ENCODE assay signal across 27 cellular contexts in genomic region chr3:176816937-176817336, GRCh38.
DNase-seq lines count a peak whose midpoint lies in the region; TF ChIP-seq lines count a peak whose summit lies in the region.
"Had no signal": no experiment of that assay in that cellular context is flagged by ENCODE, and none has a peak within 500 bp of the region (broad histone marks: within the 10 kb centered on the region; RNA-seq: fewer than 3 reads in every experiment).

No MANE protein-coding gene starts in this region.

- no peak for TF ChIP-seq CTCF in testis (IDR thresholded peaks at IDR 0.05)

- no peaks in the 10 kb centered on the region for H3K9me3 ChIP-seq in testis
- H3K9me3 ChIP-seq: A549, BE2C, Caco-2 had no signal

- TF ChIP-seq POLR2A in testis (IDR thresholded peaks at IDR 0.05): no peak

- H3K27me3 ChIP-seq in testis: no peaks in the 10 kb centered on the region
- H3K27me3 ChIP-seq: BE2C; BLaER1; BLaER1 treated with 17β-estradiol and CSF1 and Interleukin-3, amounts not matched to agents 10 nM and 100 nM had no signal

- intact Hi-C loops in testis (cut with DNase I; ENCODE audit: low total_unique reads): no loop called here

- no peaks in the 10 kb centered on the region for H3K36me3 ChIP-seq in testis (ENCODE audit: low read depth, missing control alignments)
- H3K36me3 ChIP-seq: BE2C; BLaER1; BLaER1 treated with 17β-estradiol and CSF1 and Interleukin-3, amounts not matched to agents 10 nM and 100 nM had no signal

- WGBS in testis, 2 donors: 69 to 78% methylated on average over 18 of the region's 18 CpGs

- H3K4me1 ChIP-seq in testis: no peaks in the 10 kb centered on the region
- H3K4me1 ChIP-seq: A549; BLaER1; BLaER1 treated with 17β-estradiol and CSF1 and Interleukin-3, amounts not matched to agents 10 nM and 100 nM; Caco-2 had no signal

- H3K27ac ChIP-seq in testis: no peak overlapping the region
- H3K27ac ChIP-seq: 22Rv1; A549; BLaER1; BLaER1 treated with 17β-estradiol and CSF1 and Interleukin-3, amounts not matched to agents 10 nM and 100 nM; C4-2B had no signal

- DNase-seq in testis: peak; percentile 82
- DNase-seq in NK-92 treated with Interleukin-12 subunit alpha and Interleukin-12 subunit beta, amount 100 ng/mL, for 24 hours (lab: John Stamatoyannopoulos, UW): no peak
- DNase-seq: 8988T; ACHN; AML-193; BE2C; C1 segment of cervical spinal cord; Caco-2; Calu3; CD4-positive, alpha-beta memory T cell; CD4-positive, alpha-beta T cell; CD4-positive, CD25-positive, alpha-beta regulatory T cell; CD8-positive, alpha-beta memory T cell; CD8-positive, alpha-beta T cell; COR-L47; DMS 273 treated with DMSO at 0.1 percent for 48 hours; DMS153; DMS53; DMS79; DMS79 treated with DMSO at 0.1 percent for 48 hours; DND-41; EL had no signal

- peak overlapping the region; percentile 26 to 42 for H3K4me3 ChIP-seq in testis
- H3K4me3 ChIP-seq: A549; BLaER1; BLaER1 treated with 17β-estradiol and CSF1 and Interleukin-3, amounts not matched to agents 10 nM and 100 nM had no signal
